ENCODE assay signal across 1 cellular context in the genomic region with DNA sequence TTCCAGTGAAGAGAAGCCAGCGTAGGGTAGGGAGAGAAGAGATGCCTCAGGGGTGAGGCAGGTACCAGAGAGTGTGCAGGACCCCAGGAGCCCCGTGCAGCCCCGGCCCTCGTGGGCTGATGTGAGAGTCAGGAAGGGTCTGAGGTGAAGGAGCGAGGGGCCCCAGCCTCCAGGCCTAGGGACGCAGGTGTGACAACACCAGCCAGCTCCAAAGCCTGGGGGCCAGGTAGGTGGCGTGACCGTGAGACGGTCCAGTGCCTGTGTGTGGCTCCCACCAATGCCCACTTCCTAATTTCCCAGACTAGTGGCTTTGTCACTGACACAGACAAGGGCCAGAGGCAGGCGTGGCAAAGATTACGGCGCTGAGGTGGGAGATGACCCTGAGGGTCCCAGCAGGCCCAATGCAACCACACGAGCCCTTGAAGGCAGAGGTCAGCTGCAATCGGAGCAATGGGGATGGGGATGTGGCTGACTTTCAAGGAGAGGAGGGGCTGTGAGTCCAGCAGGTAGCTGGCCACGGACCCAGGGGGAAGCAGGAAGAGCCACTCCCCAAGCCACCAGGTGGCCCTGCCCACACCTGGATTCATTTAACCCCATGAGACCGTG.
TF ChIP-seq lines count a peak whose summit lies in the region.

No MANE protein-coding gene starts in this region.

TF ChIP-seq in H1, 55 proteins besides CTCF, POLR2A, EP300 and RAD21 (continued from another document):
- TF ChIP-seq CTBP2 (IDR thresholded peaks at IDR 0.05; ENCODE audit: borderline replicate concordance, insufficient read depth, insufficient read length, low read length) = no peak
- no peak for TF ChIP-seq POU5F1 (IDR thresholded peaks at IDR 0.05; ENCODE audit: low read depth, low read length)
- TF ChIP-seq, protein P1, sequence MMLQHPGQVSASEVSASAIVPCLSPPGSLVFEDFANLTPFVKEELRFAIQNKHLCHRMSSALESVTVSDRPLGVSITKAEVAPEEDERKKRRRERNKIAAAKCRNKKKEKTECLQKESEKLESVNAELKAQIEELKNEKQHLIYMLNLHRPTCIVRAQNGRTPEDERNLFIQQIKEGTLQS (IDR thresholded peaks at IDR 0.05; ENCODE audit: insufficient read depth, low read depth, low read length) = no peak
- TF ChIP-seq KDM5A (IDR thresholded peaks at IDR 0.05; ENCODE audit: low read length) = no peak
- TF ChIP-seq CHD1 (IDR thresholded peaks at IDR 0.05; ENCODE audit: low read depth, low read length) = no peak
- TF ChIP-seq CREB1 (IDR thresholded peaks at IDR 0.05) = no peak
- TF ChIP-seq, protein P2, sequence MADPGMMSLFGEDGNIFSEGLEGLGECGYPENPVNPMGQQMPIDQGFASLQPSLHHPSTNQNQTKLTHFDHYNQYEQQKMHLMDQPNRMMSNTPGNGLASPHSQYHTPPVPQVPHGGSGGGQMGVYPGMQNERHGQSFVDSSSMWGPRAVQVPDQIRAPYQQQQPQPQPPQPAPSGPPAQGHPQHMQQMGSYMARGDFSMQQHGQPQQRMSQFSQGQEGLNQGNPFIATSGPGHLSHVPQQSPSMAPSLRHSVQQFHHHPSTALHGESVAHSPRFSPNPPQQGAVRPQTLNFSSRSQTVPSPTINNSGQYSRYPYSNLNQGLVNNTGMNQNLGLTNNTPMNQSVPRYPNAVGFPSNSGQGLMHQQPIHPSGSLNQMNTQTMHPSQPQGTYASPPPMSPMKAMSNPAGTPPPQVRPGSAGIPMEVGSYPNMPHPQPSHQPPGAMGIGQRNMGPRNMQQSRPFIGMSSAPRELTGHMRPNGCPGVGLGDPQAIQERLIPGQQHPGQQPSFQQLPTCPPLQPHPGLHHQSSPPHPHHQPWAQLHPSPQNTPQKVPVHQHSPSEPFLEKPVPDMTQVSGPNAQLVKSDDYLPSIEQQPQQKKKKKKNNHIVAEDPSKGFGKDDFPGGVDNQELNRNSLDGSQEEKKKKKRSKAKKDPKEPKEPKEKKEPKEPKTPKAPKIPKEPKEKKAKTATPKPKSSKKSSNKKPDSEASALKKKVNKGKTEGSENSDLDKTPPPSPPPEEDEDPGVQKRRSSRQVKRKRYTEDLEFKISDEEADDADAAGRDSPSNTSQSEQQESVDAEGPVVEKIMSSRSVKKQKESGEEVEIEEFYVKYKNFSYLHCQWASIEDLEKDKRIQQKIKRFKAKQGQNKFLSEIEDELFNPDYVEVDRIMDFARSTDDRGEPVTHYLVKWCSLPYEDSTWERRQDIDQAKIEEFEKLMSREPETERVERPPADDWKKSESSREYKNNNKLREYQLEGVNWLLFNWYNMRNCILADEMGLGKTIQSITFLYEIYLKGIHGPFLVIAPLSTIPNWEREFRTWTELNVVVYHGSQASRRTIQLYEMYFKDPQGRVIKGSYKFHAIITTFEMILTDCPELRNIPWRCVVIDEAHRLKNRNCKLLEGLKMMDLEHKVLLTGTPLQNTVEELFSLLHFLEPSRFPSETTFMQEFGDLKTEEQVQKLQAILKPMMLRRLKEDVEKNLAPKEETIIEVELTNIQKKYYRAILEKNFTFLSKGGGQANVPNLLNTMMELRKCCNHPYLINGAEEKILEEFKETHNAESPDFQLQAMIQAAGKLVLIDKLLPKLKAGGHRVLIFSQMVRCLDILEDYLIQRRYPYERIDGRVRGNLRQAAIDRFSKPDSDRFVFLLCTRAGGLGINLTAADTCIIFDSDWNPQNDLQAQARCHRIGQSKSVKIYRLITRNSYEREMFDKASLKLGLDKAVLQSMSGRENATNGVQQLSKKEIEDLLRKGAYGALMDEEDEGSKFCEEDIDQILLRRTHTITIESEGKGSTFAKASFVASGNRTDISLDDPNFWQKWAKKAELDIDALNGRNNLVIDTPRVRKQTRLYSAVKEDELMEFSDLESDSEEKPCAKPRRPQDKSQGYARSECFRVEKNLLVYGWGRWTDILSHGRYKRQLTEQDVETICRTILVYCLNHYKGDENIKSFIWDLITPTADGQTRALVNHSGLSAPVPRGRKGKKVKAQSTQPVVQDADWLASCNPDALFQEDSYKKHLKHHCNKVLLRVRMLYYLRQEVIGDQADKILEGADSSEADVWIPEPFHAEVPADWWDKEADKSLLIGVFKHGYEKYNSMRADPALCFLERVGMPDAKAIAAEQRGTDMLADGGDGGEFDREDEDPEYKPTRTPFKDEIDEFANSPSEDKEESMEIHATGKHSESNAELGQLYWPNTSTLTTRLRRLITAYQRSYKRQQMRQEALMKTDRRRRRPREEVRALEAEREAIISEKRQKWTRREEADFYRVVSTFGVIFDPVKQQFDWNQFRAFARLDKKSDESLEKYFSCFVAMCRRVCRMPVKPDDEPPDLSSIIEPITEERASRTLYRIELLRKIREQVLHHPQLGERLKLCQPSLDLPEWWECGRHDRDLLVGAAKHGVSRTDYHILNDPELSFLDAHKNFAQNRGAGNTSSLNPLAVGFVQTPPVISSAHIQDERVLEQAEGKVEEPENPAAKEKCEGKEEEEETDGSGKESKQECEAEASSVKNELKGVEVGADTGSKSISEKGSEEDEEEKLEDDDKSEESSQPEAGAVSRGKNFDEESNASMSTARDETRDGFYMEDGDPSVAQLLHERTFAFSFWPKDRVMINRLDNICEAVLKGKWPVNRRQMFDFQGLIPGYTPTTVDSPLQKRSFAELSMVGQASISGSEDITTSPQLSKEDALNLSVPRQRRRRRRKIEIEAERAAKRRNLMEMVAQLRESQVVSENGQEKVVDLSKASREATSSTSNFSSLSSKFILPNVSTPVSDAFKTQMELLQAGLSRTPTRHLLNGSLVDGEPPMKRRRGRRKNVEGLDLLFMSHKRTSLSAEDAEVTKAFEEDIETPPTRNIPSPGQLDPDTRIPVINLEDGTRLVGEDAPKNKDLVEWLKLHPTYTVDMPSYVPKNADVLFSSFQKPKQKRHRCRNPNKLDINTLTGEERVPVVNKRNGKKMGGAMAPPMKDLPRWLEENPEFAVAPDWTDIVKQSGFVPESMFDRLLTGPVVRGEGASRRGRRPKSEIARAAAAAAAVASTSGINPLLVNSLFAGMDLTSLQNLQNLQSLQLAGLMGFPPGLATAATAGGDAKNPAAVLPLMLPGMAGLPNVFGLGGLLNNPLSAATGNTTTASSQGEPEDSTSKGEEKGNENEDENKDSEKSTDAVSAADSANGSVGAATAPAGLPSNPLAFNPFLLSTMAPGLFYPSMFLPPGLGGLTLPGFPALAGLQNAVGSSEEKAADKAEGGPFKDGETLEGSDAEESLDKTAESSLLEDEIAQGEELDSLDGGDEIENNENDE (IDR thresholded peaks at IDR 0.05; ENCODE audit: insufficient replicate concordance, low read length) = no peak
